13 cellular contexts compared by ENCODE assay signal in the genomic region with DNA sequence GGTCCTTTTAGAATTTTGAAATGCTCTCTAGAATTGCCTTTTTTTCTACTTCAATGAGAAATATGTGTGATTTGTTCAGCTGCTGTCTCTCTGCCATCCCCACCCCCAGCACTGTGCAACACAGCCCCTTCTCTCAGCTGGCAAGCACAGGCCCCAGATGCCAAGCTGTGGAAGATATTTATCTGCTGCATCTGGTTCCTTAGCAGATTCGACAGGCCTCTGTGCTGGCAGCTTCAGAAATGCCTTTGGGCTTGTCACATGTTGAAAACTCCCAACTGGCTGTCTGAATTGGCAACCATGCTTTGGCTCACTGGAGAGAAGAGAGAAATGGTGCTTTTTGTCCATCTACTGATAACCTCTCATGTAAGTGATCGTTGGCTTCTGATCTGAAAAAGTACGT.
DNase-seq lines count a peak whose midpoint lies in the region; ATAC-seq, FAIRE-seq and TF ChIP-seq lines count a peak whose summit lies in the region.
"Had no signal": no experiment of that assay in that cellular context is flagged by ENCODE, and none has a peak within 500 bp of the region (broad histone marks: within the 10 kb centered on the region; RNA-seq: fewer than 3 reads in every experiment).

No MANE protein-coding gene starts in this region.

- DNase-seq in HCT116 (ENCODE audit: low read depth, low spot score) (no peak), SHP77 treated with DMSO at 0.1 percent for 48 hours (lab: John Stamatoyannopoulos, UW) (peak; percentile 21), fibroblast of pulmonary artery (ENCODE audit: low read depth) (peak; percentile 35), skeletal muscle cell (ENCODE audit: low read depth) (peak; percentile 27), frontal cortex (ENCODE audit: low spot score in 2 of 2) (no peak)
- DNase-seq in activated CD4-positive, alpha-beta T cell treated with anti-CD3 and anti-CD28 coated beads for 48 hours, result no peak
- DNase-seq: mucosa of descending colon, NCI-H2081, PC-9 had no signal

- H3K36me3 ChIP-seq in HCT116 (ENCODE audit: control insufficient read depth in 1 of 2, insufficient read depth in 2 of 2, low read length in 2 of 2), result no peaks in the 10 kb centered on the region

- no peak overlapping the region for H3K4me2 ChIP-seq in HCT116 (ENCODE audit: low read length)

- H3K9ac ChIP-seq in HCT116 (ENCODE audit: low read length), result no peak overlapping the region

- ATAC-seq in HCT116, result no peak
- no peak for ATAC-seq in HG02885 (IDR thresholded peaks at IDR 0.05; ENCODE audit: poor library complexity, unreplicated experiment)
- ATAC-seq: K562, mucosa of descending colon had no signal

- TF ChIP-seq POLR2A in HCT116 (IDR thresholded peaks at IDR 0.05; ENCODE audit: borderline replicate concordance, extremely low read depth, insufficient read depth, insufficient read length), result no peak

- CTCF ChIA-PET in HCT116 (lab: Charles Lee), result interaction anchor here (1.6 to 3.1 kb wide), 4 partner anchors 11 to 545 kb away, joined by 6 to 58 read pairs (median 9); no protein-coding TSS in a partner anchor

- H3K4me3 ChIP-seq in HCT116 (replicated peaks in 1 of 2; ENCODE audit: low read depth in 1 of 2, low read length in 2 of 2), result no peak overlapping the region
- H3K4me3 ChIP-seq in fibroblast of pulmonary artery (replicated peaks; ENCODE audit: low read depth, low read length), result no peak overlapping the region
- no peak overlapping the region for H3K4me3 ChIP-seq in skeletal muscle cell (ENCODE audit: low read depth, low read length)
- H3K4me3 ChIP-seq: K562, mucosa of descending colon, PC-9 had no signal

- no peaks in the 10 kb centered on the region for H4K20me1 ChIP-seq in HCT116 (ENCODE audit: insufficient read depth)

- no peak for TF ChIP-seq RAD21 in HCT116 (IDR thresholded peaks at IDR 0.05; ENCODE audit: low read depth)

- no peaks in the 10 kb centered on the region for H3K9me3 ChIP-seq in HCT116 (ENCODE audit: control insufficient read depth in 1 of 2, insufficient read depth in 1 of 2, low read depth in 1 of 2, low read length in 2 of 2)
- H3K9me3 ChIP-seq: mucosa of descending colon had no signal

- BruUV-seq in HCT116 (replicated peaks; lab: Mats Ljungman, UMichigan), result no TSS peak

- H3K27me3 ChIP-seq in HCT116 (ENCODE audit: insufficient read depth, low read length), result no peaks in the 10 kb centered on the region

- intact Hi-C loops in HCT116 (cut with micrococcal nuclease), result loop anchor here (5.0 to 10.0 kb wide), 2 partner anchors 575 to 762 kb away; no protein-coding TSS in a partner anchor

- RAD21 ChIA-PET in HCT116 (lab: Charles Lee; ENCODE audit: low non-redundant PET in 1 of 2, low total read pairs in 2 of 2, uncharacterized antibody in 2 of 2, unreplicated experiment in 2 of 2), result no interaction called here

- no peak for FAIRE-seq in frontal cortex (lab: Jason Lieb, UNC)
- FAIRE-seq: GM19239, K562, TTC549 had no signal

- H2AFZ ChIP-seq in HCT116 (ENCODE audit: low read depth, low read length, poor library complexity, severe bottlenecking), result peak overlapping the region; percentile 91
- H2AFZ ChIP-seq: PC-9 had no signal

- POLR2A ChIA-PET in HCT116 (lab: Charles Lee), result interaction anchor here (0.9 to 1.4 kb wide), 2 partner anchors 108 to 485 kb away, joined by 3 to 5 read pairs; no protein-coding TSS in a partner anchor

- H3K79me2 ChIP-seq in HCT116 (ENCODE audit: insufficient read depth, low read length), result no peaks in the 10 kb centered on the region

- no peak for TF ChIP-seq CTCF in HCT116 (IDR thresholded peaks at IDR 0.05 in 2 of 3, conservative IDR thresholded peaks at IDR 0.05 in 1 of 3; ENCODE audit: borderline replicate concordance in 1 of 3, insufficient read depth in 1 of 3, low read depth in 2 of 3, low read length in 2 of 3)
- no peak for TF ChIP-seq CTCF in fibroblast of pulmonary artery (IDR thresholded peaks at IDR 0.05; ENCODE audit: low read length, missing control alignments)

- no peaks in the 10 kb centered on the region for H3K9me2 ChIP-seq in HCT116 (ENCODE audit: insufficient read depth)

- H3K27ac ChIP-seq in HCT116 (ENCODE audit: low read depth, low read length), result no peak overlapping the region
- H3K27ac ChIP-seq: PC-9 had no signal

- peaks cover 5 to 24% of the 10 kb centered on the region in 2 experiments; a peak in 3 of 4 replicates for H3K4me1 ChIP-seq in HCT116 (ENCODE audit: control insufficient read depth in 1 of 2, insufficient read depth in 2 of 2, low read length in 2 of 2)

TF ChIP-seq in HCT116, 20 proteins besides CTCF, POLR2A, EP300 and RAD21:
- TF ChIP-seq, protein P1, sequence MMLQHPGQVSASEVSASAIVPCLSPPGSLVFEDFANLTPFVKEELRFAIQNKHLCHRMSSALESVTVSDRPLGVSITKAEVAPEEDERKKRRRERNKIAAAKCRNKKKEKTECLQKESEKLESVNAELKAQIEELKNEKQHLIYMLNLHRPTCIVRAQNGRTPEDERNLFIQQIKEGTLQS (IDR thresholded peaks at IDR 0.05), result no peak
- TF ChIP-seq SIN3A (IDR thresholded peaks at IDR 0.05; ENCODE audit: low read depth) (no peak), EGR1 (IDR thresholded peaks at IDR 0.05; ENCODE audit: low read depth) (no peak), CEBPB (IDR thresholded peaks at IDR 0.05; ENCODE audit: low read depth) (no peak), ZFX (IDR thresholded peaks at IDR 0.05) (no peak)
- TF ChIP-seq, protein P2, sequence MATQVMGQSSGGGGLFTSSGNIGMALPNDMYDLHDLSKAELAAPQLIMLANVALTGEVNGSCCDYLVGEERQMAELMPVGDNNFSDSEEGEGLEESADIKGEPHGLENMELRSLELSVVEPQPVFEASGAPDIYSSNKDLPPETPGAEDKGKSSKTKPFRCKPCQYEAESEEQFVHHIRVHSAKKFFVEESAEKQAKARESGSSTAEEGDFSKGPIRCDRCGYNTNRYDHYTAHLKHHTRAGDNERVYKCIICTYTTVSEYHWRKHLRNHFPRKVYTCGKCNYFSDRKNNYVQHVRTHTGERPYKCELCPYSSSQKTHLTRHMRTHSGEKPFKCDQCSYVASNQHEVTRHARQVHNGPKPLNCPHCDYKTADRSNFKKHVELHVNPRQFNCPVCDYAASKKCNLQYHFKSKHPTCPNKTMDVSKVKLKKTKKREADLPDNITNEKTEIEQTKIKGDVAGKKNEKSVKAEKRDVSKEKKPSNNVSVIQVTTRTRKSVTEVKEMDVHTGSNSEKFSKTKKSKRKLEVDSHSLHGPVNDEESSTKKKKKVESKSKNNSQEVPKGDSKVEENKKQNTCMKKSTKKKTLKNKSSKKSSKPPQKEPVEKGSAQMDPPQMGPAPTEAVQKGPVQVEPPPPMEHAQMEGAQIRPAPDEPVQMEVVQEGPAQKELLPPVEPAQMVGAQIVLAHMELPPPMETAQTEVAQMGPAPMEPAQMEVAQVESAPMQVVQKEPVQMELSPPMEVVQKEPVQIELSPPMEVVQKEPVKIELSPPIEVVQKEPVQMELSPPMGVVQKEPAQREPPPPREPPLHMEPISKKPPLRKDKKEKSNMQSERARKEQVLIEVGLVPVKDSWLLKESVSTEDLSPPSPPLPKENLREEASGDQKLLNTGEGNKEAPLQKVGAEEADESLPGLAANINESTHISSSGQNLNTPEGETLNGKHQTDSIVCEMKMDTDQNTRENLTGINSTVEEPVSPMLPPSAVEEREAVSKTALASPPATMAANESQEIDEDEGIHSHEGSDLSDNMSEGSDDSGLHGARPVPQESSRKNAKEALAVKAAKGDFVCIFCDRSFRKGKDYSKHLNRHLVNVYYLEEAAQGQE (IDR thresholded peaks at IDR 0.05; ENCODE audit: low read depth), result no peak
- TF ChIP-seq, protein P3, sequence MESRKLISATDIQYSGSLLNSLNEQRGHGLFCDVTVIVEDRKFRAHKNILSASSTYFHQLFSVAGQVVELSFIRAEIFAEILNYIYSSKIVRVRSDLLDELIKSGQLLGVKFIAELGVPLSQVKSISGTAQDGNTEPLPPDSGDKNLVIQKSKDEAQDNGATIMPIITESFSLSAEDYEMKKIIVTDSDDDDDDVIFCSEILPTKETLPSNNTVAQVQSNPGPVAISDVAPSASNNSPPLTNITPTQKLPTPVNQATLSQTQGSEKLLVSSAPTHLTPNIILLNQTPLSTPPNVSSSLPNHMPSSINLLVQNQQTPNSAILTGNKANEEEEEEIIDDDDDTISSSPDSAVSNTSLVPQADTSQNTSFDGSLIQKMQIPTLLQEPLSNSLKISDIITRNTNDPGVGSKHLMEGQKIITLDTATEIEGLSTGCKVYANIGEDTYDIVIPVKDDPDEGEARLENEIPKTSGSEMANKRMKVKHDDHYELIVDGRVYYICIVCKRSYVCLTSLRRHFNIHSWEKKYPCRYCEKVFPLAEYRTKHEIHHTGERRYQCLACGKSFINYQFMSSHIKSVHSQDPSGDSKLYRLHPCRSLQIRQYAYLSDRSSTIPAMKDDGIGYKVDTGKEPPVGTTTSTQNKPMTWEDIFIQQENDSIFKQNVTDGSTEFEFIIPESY (IDR thresholded peaks at IDR 0.05; ENCODE audit: extremely low read depth, insufficient replicate concordance, low read length), result no peak

Comparison
In these comparisons a context has a peak if more than half of its experiments do, and no peak if none do; other contexts are left out.
1. DNase-seq: peak in SHP77 treated with DMSO at 0.1 percent for 48 hours (single experiment), fibroblast of pulmonary artery (single experiment) and skeletal muscle cell (single experiment); none in HCT116 (single experiment), frontal cortex (0 of 2) and activated CD4-positive, alpha-beta T cell treated with anti-CD3 and anti-CD28 coated beads for 48 hours (single experiment).